11 cellular contexts compared by ENCODE assay signal in the genomic region with DNA sequence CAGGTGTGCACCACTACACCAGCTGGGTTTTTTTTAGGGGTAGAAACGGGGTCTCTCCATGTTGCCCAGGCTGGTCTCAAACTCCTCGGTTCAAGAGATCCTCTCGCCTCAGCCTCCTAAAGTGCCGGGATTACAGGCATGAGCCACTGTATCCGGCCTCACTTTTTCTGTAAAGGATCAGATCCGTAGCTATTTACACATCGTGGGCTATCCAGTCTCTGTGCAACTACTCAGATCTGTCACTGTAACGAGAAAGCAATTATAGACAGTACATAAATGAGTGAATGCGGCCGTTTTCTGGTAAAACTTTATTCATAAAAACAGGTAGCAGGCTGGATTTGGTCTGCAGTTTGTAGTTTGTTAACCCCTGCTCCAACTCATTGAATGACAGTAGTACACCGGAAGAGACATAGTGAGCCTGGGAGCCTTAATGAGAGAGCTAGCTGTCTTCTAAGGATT. TPM values are rescaled to one million over a fixed set of nuclear protein-coding genes. Genes with fewer than 3 reads are reported as not detected.
DNase-seq lines count a peak whose midpoint lies in the region; ATAC-seq and TF ChIP-seq lines count a peak whose summit lies in the region.
"Had no signal": no experiment of that assay in that cellular context is flagged by ENCODE, and none has a peak within 500 bp of the region (broad histone marks: within the 10 kb centered on the region; RNA-seq: fewer than 3 reads in every experiment).

No MANE protein-coding gene starts in this region.

- DNase-seq in activated CD4-positive, alpha-beta T cell treated with anti-CD3 and anti-CD28 coated beads, Interleukin-2, amount 10 ng/mL, durations not matched to agents 7 days and 5 days, result peak; percentile 27
- DNase-seq in activated CD4-positive, alpha-beta T cell treated with anti-CD3 and anti-CD28 coated beads, Interleukin-2, amount 50 U/mL, for 1 hour, result no peak
- DNase-seq in activated T-cell treated with anti-CD3 and anti-CD28 coated beads, Interleukin-2, amount 50 U/mL, for 48 hours, result peak; percentile 55 to 56
- DNase-seq in osteocyte (ENCODE audit: extremely low spot score, unreplicated experiment), result no peak
- no peak for DNase-seq in SKM-1 (lab: John Stamatoyannopoulos, UW; ENCODE audit: unreplicated experiment)
- no peak for DNase-seq in ACHN
- DNase-seq: islet precursor cell, Right ventricle myocardium superior had no signal

- no peak for TF ChIP-seq CTCF in osteocyte (IDR thresholded peaks at IDR 0.05)

- H3K27me3 Mint-ChIP-seq in activated CD4-positive, alpha-beta T cell treated with anti-CD3 and anti-CD28 coated beads, Interleukin-2, amount 10 ng/mL, durations not matched to agents 7 days and 5 days, result no peaks in the 10 kb centered on the region
- no peaks in the 10 kb centered on the region for H3K27me3 Mint-ChIP-seq in osteocyte (ENCODE audit: unreplicated experiment)

- CTCF ChIA-PET in activated CD4-positive, alpha-beta T cell treated with anti-CD3 and anti-CD28 coated beads, Interleukin-2, amount 10 ng/mL, durations not matched to agents 7 days and 5 days (lab: Charles Lee), result interaction anchor here (0.6 to 3.8 kb wide), 9 partner anchors 10 to 162 kb away, joined by 3 to 45 read pairs (median 4); a partner anchor contains a TSS

- H3K36me3 Mint-ChIP-seq in activated CD4-positive, alpha-beta T cell treated with anti-CD3 and anti-CD28 coated beads, Interleukin-2, amount 10 ng/mL, durations not matched to agents 7 days and 5 days (ENCODE audit: low read depth), result peaks cover 11% of the 10 kb centered on the region
- H3K36me3 Mint-ChIP-seq in osteocyte (ENCODE audit: unreplicated experiment), result no peaks in the 10 kb centered on the region

- peak overlapping the region; percentile 90 for H3K27ac Mint-ChIP-seq in activated CD4-positive, alpha-beta T cell treated with anti-CD3 and anti-CD28 coated beads, Interleukin-2, amount 10 ng/mL, durations not matched to agents 7 days and 5 days
- peak overlapping the region; percentile 54 for H3K27ac Mint-ChIP-seq in osteocyte (ENCODE audit: unreplicated experiment)

- in situ Hi-C loops in ACHN (cut with HindIII; ENCODE audit: low pct_ligation_motif_present, low pct_unique_long_range_greater_than_20kb, low sequenced_read_pairs), result no loop called here

- no peaks in the 10 kb centered on the region for H3K9me3 Mint-ChIP-seq in activated CD4-positive, alpha-beta T cell treated with anti-CD3 and anti-CD28 coated beads, Interleukin-2, amount 10 ng/mL, durations not matched to agents 7 days and 5 days
- no peaks in the 10 kb centered on the region for H3K9me3 Mint-ChIP-seq in osteocyte (ENCODE audit: unreplicated experiment)
- H3K9me3 Mint-ChIP-seq: neural crest cell had no signal

- POLR2A ChIA-PET in activated CD4-positive, alpha-beta T cell treated with anti-CD3 and anti-CD28 coated beads, Interleukin-2, amount 10 ng/mL, durations not matched to agents 7 days and 5 days (lab: Charles Lee), result interaction anchor here (0.6 to 4.5 kb wide), 9 partner anchors 10 to 213 kb away, joined by 3 to 61 read pairs (median 5); a partner anchor contains a TSS

- ATAC-seq in HG02973 (IDR thresholded peaks at IDR 0.05; ENCODE audit: unreplicated experiment), result peak; percentile 47
- no peak for ATAC-seq in GM21737 (IDR thresholded peaks at IDR 0.05; ENCODE audit: unreplicated experiment)

- H3K4me3 Mint-ChIP-seq in activated CD4-positive, alpha-beta T cell treated with anti-CD3 and anti-CD28 coated beads, Interleukin-2, amount 10 ng/mL, durations not matched to agents 7 days and 5 days, result peak overlapping the region; percentile 50
- H3K4me3 Mint-ChIP-seq in osteocyte (ENCODE audit: unreplicated experiment), result no peak overlapping the region
- H3K4me3 Mint-ChIP-seq: neural crest cell had no signal

- peaks cover 57% of the 10 kb centered on the region for H3K4me1 Mint-ChIP-seq in activated CD4-positive, alpha-beta T cell treated with anti-CD3 and anti-CD28 coated beads, Interleukin-2, amount 10 ng/mL, durations not matched to agents 7 days and 5 days
- H3K4me1 Mint-ChIP-seq in osteocyte (ENCODE audit: unreplicated experiment), result peaks cover 47% of the 10 kb centered on the region

RNA-seq across cellular contexts. Expression of a gene that starts 44.5 kb away (rescaled TPM):
- total RNA-seq in activated CD4-positive, alpha-beta T cell treated with anti-CD3 and anti-CD28 coated beads, Interleukin-2, amount 10 ng/mL, durations not matched to agents 7 days and 5 days, result 100 to 1,000 TPM; 194 to 213 TPM
- total RNA-seq in osteocyte, result 364 and 468 TPM in 2 replicates

RNA-seq across cellular contexts. Expression of a gene that starts 44.8 kb away (rescaled TPM):
- 10 to 100 TPM; 20.5 to 22.9 TPM for total RNA-seq in activated CD4-positive, alpha-beta T cell treated with anti-CD3 and anti-CD28 coated beads, Interleukin-2, amount 10 ng/mL, durations not matched to agents 7 days and 5 days
- total RNA-seq in osteocyte, result 19.6 TPM in 2 replicates

Comparison
In these comparisons a context has a peak if more than half of its experiments do, and no peak if none do; other contexts are left out.
1. DNase-seq: peak in activated CD4-positive, alpha-beta T cell treated with anti-CD3 and anti-CD28 coated beads, Interleukin-2, amount 10 ng/mL, durations not matched to agents 7 days and 5 days (single experiment) and activated T-cell treated with anti-CD3 and anti-CD28 coated beads, Interleukin-2, amount 50 U/mL, for 48 hours (2 of 2); none in activated CD4-positive, alpha-beta T cell treated with anti-CD3 and anti-CD28 coated beads, Interleukin-2, amount 50 U/mL, for 1 hour (single experiment), osteocyte (single experiment), SKM-1 (single experiment) and ACHN (single experiment).